40 cellular contexts compared by ENCODE assay signal in genomic region chr12:64157110-64157509, GRCh38.
"Had no signal": no experiment of that assay in that cellular context is flagged by ENCODE, and none has a peak within 500 bp of the region (broad histone marks: within the 10 kb centered on the region; RNA-seq: fewer than 3 reads in every experiment).

No MANE protein-coding gene starts in this region.

- H3K27me3 ChIP-seq: adrenal gland, ascending aorta, body of pancreas, brain microvascular endothelial cell, breast epithelium, cardiac muscle cell had no signal

- H3K4me1 ChIP-seq: adrenal gland, ascending aorta, body of pancreas, breast epithelium had no signal

- H3K4me3 Mint-ChIP-seq: activated naive CD4-positive, alpha-beta T cell treated with anti-CD3 and anti-CD28 coated beads for 36 hours; activated naive CD4-positive, alpha-beta T cell treated with anti-CD3 and anti-CD28 coated beads, Interleukin-2, amount 10 ng/mL, durations not matched to agents 7 days and 5 days; activated naive CD4-positive, alpha-beta T cell treated with anti-CD3 and anti-CD28 coated beads, Interleukin-2, amount 50 U/mL, for 24 hours; activated naive CD8-positive, alpha-beta T cell; activated naive CD8-positive, alpha-beta T cell treated with anti-CD3 and anti-CD28 coated beads for 36 hours; activated naive CD8-positive, alpha-beta T cell treated with anti-CD3 and anti-CD28 coated beads, Interleukin-2, amount 10 ng/mL, durations not matched to agents 7 days and 5 days; activated naive CD8-positive, alpha-beta T cell treated with anti-CD3 and anti-CD28 coated beads, Interleukin-2, amount 50 U/mL, for 24 hours; activated T-cell treated with anti-CD3 and anti-CD28 coated beads, Interleukin-2, amount 50 U/mL, for 24 hours; activated T-cell treated with anti-CD3 and anti-CD28 coated beads, Interleukin-2, amount 50 U/mL, for 4 hours; activated T-cell treated with anti-CD3 and anti-CD28 coated beads, Interleukin-2, amount 50 U/mL, for 72 hours; activated T-helper 1 cell treated with anti-CD3 and anti-CD28 coated beads, Interleukin-12 subunit alpha, Interleukin-12 subunit beta, Interleukin-2, Interleukin-4 antibody, amounts not matched to agents 30 ng/mL and 10 ng/mL and 1 ng/mL, durations not matched to agents 14 hours and 24 hours and 36 hours; activated T-helper 17 cell treated with anti-CD3 and anti-CD28 coated beads, Interleukin-2, amount 50 U/mL, for 72 hours; brain; central memory CD8-positive, alpha-beta T cell had no signal

- H3K36me3 ChIP-seq: adrenal gland, ascending aorta, brain microvascular endothelial cell, breast epithelium, cardiac muscle cell had no signal

- H3K4me1 Mint-ChIP-seq: activated naive CD4-positive, alpha-beta T cell treated with anti-CD3 and anti-CD28 coated beads, Interleukin-2, amount 10 ng/mL, durations not matched to agents 7 days and 5 days; activated naive CD4-positive, alpha-beta T cell treated with anti-CD3 and anti-CD28 coated beads, Interleukin-2, amount 50 U/mL, for 24 hours; activated naive CD8-positive, alpha-beta T cell treated with anti-CD3 and anti-CD28 coated beads for 36 hours; activated naive CD8-positive, alpha-beta T cell treated with anti-CD3 and anti-CD28 coated beads, Interleukin-2, amount 10 ng/mL, durations not matched to agents 7 days and 5 days; activated naive CD8-positive, alpha-beta T cell treated with anti-CD3 and anti-CD28 coated beads, Interleukin-2, amount 50 U/mL, for 24 hours; activated T-helper 17 cell treated with anti-CD3 and anti-CD28 coated beads, Interleukin-2, amount 50 U/mL, for 72 hours; brain; central memory CD8-positive, alpha-beta T cell had no signal

- DNase-seq: activated effector memory CD4-positive, alpha-beta T cell treated with anti-CD3 and anti-CD28 coated beads, Interleukin-2, amount 50 U/mL, for 16 hours; activated effector memory CD4-positive, alpha-beta T cell treated with Interleukin-2 at 50 U/mL for 16 hours; activated gamma-delta T cell; activated gamma-delta T cell treated with Interleukin-2 at 50 U/mL for 16 hours; activated naive CD4-positive, alpha-beta T cell; activated naive CD4-positive, alpha-beta T cell treated with anti-CD3 and anti-CD28 coated beads for 36 hours; activated naive CD4-positive, alpha-beta T cell treated with anti-CD3 and anti-CD28 coated beads, Interleukin-2, amount 10 ng/mL, durations not matched to agents 7 days and 5 days; activated naive CD4-positive, alpha-beta T cell treated with anti-CD3 and anti-CD28 coated beads, Interleukin-2, amount 50 U/mL, for 16 hours; activated naive CD4-positive, alpha-beta T cell treated with Interleukin-2 at 50 U/mL for 16 hours; activated naive CD8-positive, alpha-beta T cell treated with anti-CD3 and anti-CD28 coated beads for 36 hours; activated naive CD8-positive, alpha-beta T cell treated with anti-CD3 and anti-CD28 coated beads, Interleukin-2, amount 10 ng/mL, durations not matched to agents 7 days and 5 days; activated naive CD8-positive, alpha-beta T cell treated with anti-CD3 and anti-CD28 coated beads, Interleukin-2, amount 50 U/mL, for 24 hours; activated T-cell treated with anti-CD3 and anti-CD28 coated beads, Interleukin-2, amount 50 U/mL, for 1 hour; activated T-cell treated with anti-CD3 and anti-CD28 coated beads, Interleukin-2, amount 50 U/mL, for 24 hours; activated T-cell treated with anti-CD3 and anti-CD28 coated beads, Interleukin-2, amount 50 U/mL, for 4 hours; activated T-cell treated with anti-CD3 and anti-CD28 coated beads, Interleukin-2, amount 50 U/mL, for 48 hours; activated T-cell treated with anti-CD3 and anti-CD28 coated beads, Interleukin-2, amount 50 U/mL, for 72 hours; adrenal gland; amniotic stem cell; amygdala; anterior cingulate cortex; aorta; body of pancreas; brain microvascular endothelial cell; caudate nucleus; central memory CD4-positive, alpha-beta T cell; cerebellar nuclear complex had no signal

- H3K36me3 Mint-ChIP-seq: activated naive CD4-positive, alpha-beta T cell treated with anti-CD3 and anti-CD28 coated beads, Interleukin-2, amount 10 ng/mL, durations not matched to agents 7 days and 5 days had no signal

- H3K4me3 ChIP-seq: adrenal gland, ascending aorta, body of pancreas, breast epithelium, cardiac muscle cell had no signal

- H3K27ac Mint-ChIP-seq: activated naive CD4-positive, alpha-beta T cell treated with anti-CD3 and anti-CD28 coated beads for 36 hours; activated naive CD4-positive, alpha-beta T cell treated with anti-CD3 and anti-CD28 coated beads, Interleukin-2, amount 10 ng/mL, durations not matched to agents 7 days and 5 days; activated naive CD4-positive, alpha-beta T cell treated with anti-CD3 and anti-CD28 coated beads, Interleukin-2, amount 50 U/mL, for 24 hours; activated naive CD4-positive, alpha-beta T cell treated with anti-CD3 and anti-CD28 coated beads, Interleukin-2, amount 50 U/mL, for 72 hours; activated naive CD8-positive, alpha-beta T cell; activated naive CD8-positive, alpha-beta T cell treated with anti-CD3 and anti-CD28 coated beads for 36 hours; activated naive CD8-positive, alpha-beta T cell treated with anti-CD3 and anti-CD28 coated beads, Interleukin-2, amount 10 ng/mL, durations not matched to agents 7 days and 5 days; activated naive CD8-positive, alpha-beta T cell treated with anti-CD3 and anti-CD28 coated beads, Interleukin-2, amount 50 U/mL, for 24 hours; activated T-cell treated with anti-CD3 and anti-CD28 coated beads, Interleukin-2, amount 50 U/mL, for 24 hours; activated T-cell treated with anti-CD3 and anti-CD28 coated beads, Interleukin-2, amount 50 U/mL, for 72 hours; activated T-helper 1 cell treated with anti-CD3 and anti-CD28 coated beads, Interleukin-12 subunit alpha, Interleukin-12 subunit beta, Interleukin-2, Interleukin-4 antibody, amounts not matched to agents 30 ng/mL and 10 ng/mL and 1 ng/mL, durations not matched to agents 14 hours and 24 hours and 36 hours; activated T-helper 17 cell treated with anti-CD3 and anti-CD28 coated beads, Interleukin-2, amount 50 U/mL, for 72 hours; activated T-helper 2 cell treated with anti-CD3 and anti-CD28 coated beads, Interferon-gamma antibody, Interleukin-2, Interleukin-4, amounts not matched to agents 10 μg/mL and 5 μg/mL and 100 μg/mL, durations not matched to agents 14 hours and 24 hours and 36 hours; brain had no signal

- ATAC-seq: activated naive CD4-positive, alpha-beta T cell treated with anti-CD3 and anti-CD28 coated beads, Interleukin-2, amount 50 U/mL, for 72 hours; activated naive CD8-positive, alpha-beta T cell treated with anti-CD3 and anti-CD28 coated beads, Interleukin-2, amount 50 U/mL, for 24 hours; activated T-cell treated with anti-CD3 and anti-CD28 coated beads, Interleukin-2, amount 50 U/mL, for 4 hours; activated T-cell treated with anti-CD3 and anti-CD28 coated beads, Interleukin-2, amount 50 U/mL, for 72 hours; activated T-helper 17 cell treated with anti-CD3 and anti-CD28 coated beads, Interleukin-2, amount 50 U/mL, for 72 hours; body of pancreas had no signal

- FAIRE-seq: astrocyte, bronchial epithelial cell had no signal

- H3K27me3 Mint-ChIP-seq: activated naive CD4-positive, alpha-beta T cell treated with anti-CD3 and anti-CD28 coated beads, Interleukin-2, amount 10 ng/mL, durations not matched to agents 7 days and 5 days; activated naive CD4-positive, alpha-beta T cell treated with anti-CD3 and anti-CD28 coated beads, Interleukin-2, amount 50 U/mL, for 24 hours; activated naive CD8-positive, alpha-beta T cell; activated naive CD8-positive, alpha-beta T cell treated with anti-CD3 and anti-CD28 coated beads for 36 hours; activated naive CD8-positive, alpha-beta T cell treated with anti-CD3 and anti-CD28 coated beads, Interleukin-2, amount 10 ng/mL, durations not matched to agents 7 days and 5 days; activated naive CD8-positive, alpha-beta T cell treated with anti-CD3 and anti-CD28 coated beads, Interleukin-2, amount 50 U/mL, for 24 hours; activated T-cell treated with anti-CD3 and anti-CD28 coated beads, Interleukin-2, amount 50 U/mL, for 24 hours; activated T-helper 17 cell treated with anti-CD3 and anti-CD28 coated beads, Interleukin-2, amount 50 U/mL, for 72 hours; brain; central memory CD8-positive, alpha-beta T cell had no signal

- H3K27ac ChIP-seq: adrenal gland, ascending aorta, body of pancreas, brain microvascular endothelial cell, breast epithelium, cardiac muscle cell had no signal

- H3K9me3 ChIP-seq: adrenal gland, ascending aorta, body of pancreas, breast epithelium had no signal

- H3K9me3 Mint-ChIP-seq: activated naive CD4-positive, alpha-beta T cell treated with anti-CD3 and anti-CD28 coated beads for 36 hours; activated naive CD4-positive, alpha-beta T cell treated with anti-CD3 and anti-CD28 coated beads, Interleukin-2, amount 10 ng/mL, durations not matched to agents 7 days and 5 days; activated naive CD8-positive, alpha-beta T cell treated with anti-CD3 and anti-CD28 coated beads, Interleukin-2, amount 50 U/mL, for 24 hours; activated T-helper 1 cell treated with anti-CD3 and anti-CD28 coated beads, Interleukin-12 subunit alpha, Interleukin-12 subunit beta, Interleukin-2, Interleukin-4 antibody, amounts not matched to agents 30 ng/mL and 10 ng/mL and 1 ng/mL, durations not matched to agents 14 hours and 24 hours and 36 hours; central memory CD8-positive, alpha-beta T cell had no signal
